ENCODE assay signal across 8 cellular contexts in genomic region chr21:34029724-34030528, GRCh38. TPM values are rescaled to one million over a fixed set of nuclear protein-coding genes. Genes with fewer than 3 reads are reported as not detected.
DNase-seq lines count a peak whose midpoint lies in the region; ATAC-seq, FAIRE-seq and TF ChIP-seq lines count a peak whose summit lies in the region.

No MANE protein-coding gene starts in this region.

- intact Hi-C loops in adrenal gland (cut with DNase I) (no loop called here), vagina (cut with DNase I) (no loop called here)

- FAIRE-seq in small intestine (lab: Jason Lieb, UNC): no peak

- H3K9me3 ChIP-seq in adrenal gland (replicated peaks in 1 of 3): no peaks in the 10 kb centered on the region
- H3K9me3 ChIP-seq in small intestine (ENCODE audit: control insufficient read depth, low read depth): no peaks in the 10 kb centered on the region
- H3K9me3 ChIP-seq in vagina: no peaks in the 10 kb centered on the region

- 41 to 51% (median 45%) methylated on average over 14 of the region's 14 CpGs for WGBS in adrenal gland, 4 donors
- WGBS in small intestine, 3 donors: 53 to 70% (median 69%) methylated on average over 14 of the region's 14 CpGs

- H3K4me3 ChIP-seq in adrenal gland (peak overlapping the region in 1 of 4 donors; percentile 1), small intestine (ENCODE audit: low read depth in 1 of 2, low read length in 2 of 2) (no peak overlapping the region), vagina (no peak overlapping the region)

- H3K36me3 ChIP-seq in adrenal gland (replicated peaks in 1 of 2) (no peaks in the 10 kb centered on the region), small intestine (ENCODE audit: control insufficient read depth in 2 of 2, insufficient read depth in 2 of 2, low read length in 2 of 2) (no peaks in the 10 kb centered on the region), vagina (no peaks in the 10 kb centered on the region)

- peak; percentile 34 to 58 for DNase-seq in activated CD4-positive, alpha-beta T cell treated with anti-CD3 and anti-CD28 coated beads for 4 hours
- no peak for DNase-seq in activated CD4-positive, alpha-beta T cell treated with anti-CD3 and anti-CD28 coated beads for 1 hour
- DNase-seq in SHP77 (lab: John Stamatoyannopoulos, UW) (peak; percentile 71 to 87), adrenal gland (peak; percentile 31 to 71 (median 36)), hepatic stellate cell (ENCODE audit: low spot score) (peak; percentile 46), small intestine (peak; percentile 68), vagina (ENCODE audit: extremely low spot score in 2 of 2) (no peak)

- no peak overlapping the region for H3K27ac ChIP-seq in adrenal gland
- no peak overlapping the region for H3K27ac ChIP-seq in small intestine (ENCODE audit: low read depth in 1 of 2, low read length in 1 of 2)
- H3K27ac ChIP-seq in vagina: no peak overlapping the region

- no peak for TF ChIP-seq POLR2A in adrenal gland (IDR thresholded peaks at IDR 0.05)
- no peak for TF ChIP-seq POLR2A in vagina (IDR thresholded peaks at IDR 0.05)

- TF ChIP-seq CTCF in adrenal gland (IDR thresholded peaks at IDR 0.05) (no peak), vagina (IDR thresholded peaks at IDR 0.05) (no peak)

- H3K4me1 ChIP-seq in adrenal gland (replicated peaks in 1 of 2): no peaks in the 10 kb centered on the region
- H3K4me1 ChIP-seq in small intestine (ENCODE audit: control insufficient read depth in 2 of 2, insufficient read depth in 1 of 2, low read depth in 1 of 2, low read length in 1 of 2): no peaks in the 10 kb centered on the region
- H3K4me1 ChIP-seq in vagina: no peaks in the 10 kb centered on the region

- H3K27me3 ChIP-seq in adrenal gland (no peaks in the 10 kb centered on the region), small intestine (ENCODE audit: control insufficient read depth in 2 of 2, insufficient read depth in 2 of 2, low read length in 2 of 2) (no peaks in the 10 kb centered on the region), vagina (no peaks in the 10 kb centered on the region)

- ATAC-seq in HG03103 (IDR thresholded peaks at IDR 0.05; ENCODE audit: low read depth, unreplicated experiment): peak; percentile 96

RNA-seq across cellular contexts. Expression of gene MRPS6, which starts 43.5 kb away (rescaled TPM):
- 100 to 1,000 TPM in 2 of 8 donors, 10 to 100 TPM in 6; 25.4 to 112 (median 79.4) TPM for total RNA-seq in adrenal gland
- polyA plus RNA-seq in adrenal gland: 100 to 1,000 TPM in 1 of 3 donors, 10 to 100 TPM in 2; 79.1 to 135 (median 98.5) TPM
- 10 to 100 TPM; 47.0 to 59.7 (median 57.8) TPM for polyA plus RNA-seq in small intestine
- total RNA-seq in vagina: 23.3 TPM

RNA-seq across cellular contexts. Expression of gene SLC5A3, which starts 43.5 kb away (rescaled TPM):
- total RNA-seq in adrenal gland (10 to 100 TPM; 14.6 to 63.9 (median 43.0) TPM), vagina (17.9 TPM)
- polyA plus RNA-seq in adrenal gland (1 to 10 TPM; 2.3 to 8.9 (median 4.7) TPM), small intestine (1 to 10 TPM in 1 of 3 donors, under 1 TPM in 2; 0.54 to 2.2 (median 0.89) TPM)

Comparison
In these comparisons a context has a peak if more than half of its experiments do, and no peak if none do; other contexts are left out.
1. DNase-seq: peak in activated CD4-positive, alpha-beta T cell treated with anti-CD3 and anti-CD28 coated beads for 4 hours (2 of 2), SHP77 (2 of 2), adrenal gland (7 of 7), hepatic stellate cell (single experiment) and small intestine (single experiment); none in activated CD4-positive, alpha-beta T cell treated with anti-CD3 and anti-CD28 coated beads for 1 hour (single experiment) and vagina (0 of 2).